ENCODE assay signal across 19 cellular contexts in the genomic region with DNA sequence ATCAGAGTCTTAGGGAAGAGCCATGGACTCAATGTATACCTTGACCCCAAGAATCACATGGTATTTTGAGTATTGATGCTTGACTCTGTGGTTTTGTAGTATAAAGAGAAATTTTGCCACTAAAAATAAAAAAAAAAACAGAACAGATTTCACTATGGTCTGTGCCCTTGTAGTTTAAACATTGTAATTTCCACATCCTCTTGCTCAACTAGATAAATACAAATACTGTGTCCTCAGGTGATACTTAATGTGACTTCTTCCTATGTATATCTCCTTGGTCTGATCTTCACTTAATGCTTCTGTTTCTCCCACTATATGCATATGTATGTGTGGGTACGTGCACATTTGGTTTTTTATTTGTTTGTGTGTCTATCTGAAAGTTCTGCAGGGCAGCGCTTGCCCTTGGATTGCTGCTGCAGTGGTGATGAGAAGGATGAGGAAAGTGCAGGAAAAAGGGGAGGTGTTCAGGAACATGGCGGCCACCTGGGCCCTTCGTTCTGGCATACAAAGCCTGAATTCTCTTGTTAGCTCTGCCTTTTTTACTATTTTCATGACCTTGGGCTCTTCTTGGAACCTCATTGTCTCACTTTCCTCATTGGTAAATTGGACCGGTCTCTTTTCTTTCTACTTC.
DNase-seq lines count a peak whose midpoint lies in the region; ATAC-seq, FAIRE-seq and TF ChIP-seq lines count a peak whose summit lies in the region.
"Had no signal": no experiment of that assay in that cellular context is flagged by ENCODE, and none has a peak within 500 bp of the region (broad histone marks: within the 10 kb centered on the region; RNA-seq: fewer than 3 reads in every experiment).

No MANE protein-coding gene starts in this region.

- no TSS peak for BruUV-seq in HepG2 (replicated peaks; lab: Mats Ljungman, UMichigan)

- no peak for TF ChIP-seq EP300 in HepG2 (IDR thresholded peaks at IDR 0.05; ENCODE audit: low read depth in 2 of 2, low read length in 2 of 2)
- no peak for TF ChIP-seq EP300 in HepG2 (CRISPR knock-in tag; IDR thresholded peaks at IDR 0.05; ENCODE audit: borderline replicate concordance)

- no peak for TF ChIP-seq CTCF in cardiac muscle cell (IDR thresholded peaks at IDR 0.05; ENCODE audit: low read depth, low read length)
- TF ChIP-seq CTCF in liver (IDR thresholded peaks at IDR 0.05; ENCODE audit: low read depth, low read length, missing input control) = no peak
- no peak for TF ChIP-seq CTCF in HepG2 (CRISPR knock-in tag; IDR thresholded peaks at IDR 0.05)
- no peak for TF ChIP-seq CTCF in right lobe of liver (IDR thresholded peaks at IDR 0.05)

- H3K4me2 ChIP-seq in HepG2 (ENCODE audit: low read depth, low read length) = no peak overlapping the region
- H3K4me2 ChIP-seq: A549 had no signal

- no peak overlapping the region for H2AFZ ChIP-seq in HepG2 (ENCODE audit: low read length)
- H2AFZ ChIP-seq: GM23248 had no signal

- TF ChIP-seq POLR2A in HepG2 (IDR thresholded peaks at IDR 0.05; ENCODE audit: insufficient read depth in 1 of 2, low read depth in 2 of 2, low read length in 2 of 2) = no peak
- TF ChIP-seq POLR2A in right lobe of liver (IDR thresholded peaks at IDR 0.05) = no peak

- H3K4me3 ChIP-seq in cardiac muscle cell = no peak overlapping the region
- no peak overlapping the region for H3K4me3 ChIP-seq in liver (ENCODE audit: low read depth in 1 of 3, low read length in 3 of 3)
- no peak overlapping the region for H3K4me3 ChIP-seq in HepG2 (replicated peaks in 1 of 3; ENCODE audit: insufficient read depth in 1 of 3, low read depth in 2 of 3, low read length in 3 of 3)
- no peak overlapping the region for H3K4me3 ChIP-seq in right lobe of liver
- H3K4me3 ChIP-seq: A549, GM12878, GM23248 had no signal

- no peak for FAIRE-seq in HepG2 (lab: Jason Lieb, UNC)
- FAIRE-seq: A549, D721Med, GM12878, GM18507, H54, HTR-8/SVneo had no signal

- no peaks in the 10 kb centered on the region for H3K9me3 ChIP-seq in cardiac muscle cell (ENCODE audit: low read depth)
- no peaks in the 10 kb centered on the region for H3K9me3 ChIP-seq in liver (ENCODE audit: control insufficient read depth in 4 of 4, low read length in 3 of 4)
- H3K9me3 ChIP-seq in HepG2 (ENCODE audit: low read length) = no peaks in the 10 kb centered on the region
- no peaks in the 10 kb centered on the region for H3K9me3 ChIP-seq in right lobe of liver
- H3K9me3 ChIP-seq: A549, BE2C had no signal

- CTCF ChIA-PET in HepG2 (lab: Yijun Ruan, JAX; ENCODE audit: low intra/inter-chr PET ratio, low total read pairs) = interaction anchor here (0.9 kb wide), 1 partner anchor 46 kb away, joined by 3 read pairs; no protein-coding TSS in a partner anchor

- H3K9ac ChIP-seq in liver (ENCODE audit: low read depth in 1 of 2, low read length in 2 of 2) (no peak overlapping the region), HepG2 (ENCODE audit: insufficient read depth, low read depth, low read length) (no peak overlapping the region)
- H3K9ac ChIP-seq: GM23248 had no signal

- H3K27me3 ChIP-seq in cardiac muscle cell = no peaks in the 10 kb centered on the region
- H3K27me3 ChIP-seq in liver (ENCODE audit: control insufficient read depth in 4 of 4, insufficient read depth in 4 of 4, low read length in 3 of 4) = no peaks in the 10 kb centered on the region
- peaks cover 0 to 5% of the 10 kb centered on the region in 2 experiments; a peak in 2 of 5 replicates for H3K27me3 ChIP-seq in HepG2 (ENCODE audit: control insufficient read depth in 1 of 2, insufficient read depth in 2 of 2, low read length in 2 of 2)
- H3K27me3 ChIP-seq in right lobe of liver = no peaks in the 10 kb centered on the region
- H3K27me3 ChIP-seq: BE2C had no signal

- ATAC-seq in Right ventricle myocardium inferior (no peak), HepG2 (no peak), right lobe of liver (peak; percentile 79 to 86 (median 82)), GM18517 (IDR thresholded peaks at IDR 0.05; ENCODE audit: unreplicated experiment) (no peak)
- ATAC-seq: A549; CD8-positive, alpha-beta T cell; GM12878; HCT116 had no signal

- no peak for DNase-seq in cardiac muscle cell (ENCODE audit: low read depth in 1 of 2, low spot score in 1 of 2)
- DNase-seq in Right ventricle myocardium inferior (ENCODE audit: missing footprints) = no peak
- no peak for DNase-seq in HepG2 (ENCODE audit: low spot score)
- no peak for DNase-seq in right lobe of liver
- DNase-seq in stimulated activated CD4-positive, alpha-beta T cell treated with anti-CD3 and anti-CD28 coated beads, Interleukin-4, amount 100 ng/mL, for 24 hours = no peak
- DNase-seq: BE2C; CD8-positive, alpha-beta T cell; COR-L47; DMS153; GM23248 had no signal

- no peaks in the 10 kb centered on the region for H4K20me1 ChIP-seq in HepG2 (ENCODE audit: insufficient read depth, low read length)

- H3K36me3 ChIP-seq in cardiac muscle cell = no peaks in the 10 kb centered on the region
- no peaks in the 10 kb centered on the region for H3K36me3 ChIP-seq in liver (ENCODE audit: control insufficient read depth in 4 of 4, insufficient read depth in 3 of 4, low read depth in 1 of 4, low read length in 3 of 4)
- no peaks in the 10 kb centered on the region for H3K36me3 ChIP-seq in HepG2 (replicated peaks in 1 of 2; ENCODE audit: control insufficient read depth in 1 of 2, insufficient read depth in 2 of 2, low read length in 2 of 2)
- no peaks in the 10 kb centered on the region for H3K36me3 ChIP-seq in right lobe of liver
- H3K36me3 ChIP-seq: BE2C had no signal

- H3K27ac ChIP-seq in cardiac muscle cell = peak overlapping the region; percentile 68
- peak overlapping the region in 1 of 2 donors; percentile 51 for H3K27ac ChIP-seq in liver (ENCODE audit: low read depth in 1 of 2, low read length in 2 of 2)
- no peak overlapping the region for H3K27ac ChIP-seq in HepG2 (ENCODE audit: extremely low read length, insufficient read depth, low read length)
- H3K27ac ChIP-seq in right lobe of liver = no peak overlapping the region
- H3K27ac ChIP-seq: A549, GM23248 had no signal

- 57% methylated on average over 5 of the region's 5 CpGs for WGBS in liver
- 37% methylated on average over 5 of the region's 5 CpGs for WGBS in HepG2 (ENCODE audit: low lambda C conversion rate)
- 43% methylated on average over 5 of the region's 5 CpGs for WGBS in right lobe of liver (ENCODE audit: insufficient coverage, low coverage, low lambda C conversion rate, missing lambda C conversion rate)

- intact Hi-C loops in Right ventricle myocardium inferior (cut with DNase I) (loop anchor here (5.0 kb wide), 1 partner anchor 44 kb away; no protein-coding TSS in a partner anchor), HepG2 (cut with micrococcal nuclease; ENCODE audit: unreplicated experiment) (no loop called here), right lobe of liver (cut with DNase I) (no loop called here)

- H3K4me1 ChIP-seq in cardiac muscle cell (ENCODE audit: low read depth) (peaks cover 44% of the 10 kb centered on the region), liver (ENCODE audit: control insufficient read depth in 4 of 4, insufficient read depth in 4 of 4, low read length in 3 of 4) (peaks cover 2 to 18% (median 10%) of the 10 kb centered on the region in 4 donors), HepG2 (ENCODE audit: insufficient read depth, low read length) (no peaks in the 10 kb centered on the region), right lobe of liver (peaks cover 0 to 16% (median 7%) of the 10 kb centered on the region in 4 donors)
- H3K4me1 ChIP-seq: BE2C had no signal

- TF ChIP-seq RAD21 in liver (IDR thresholded peaks at IDR 0.05) (peak in 1 of 2 donors; percentile 4), HepG2 (CRISPR knock-in tag; IDR thresholded peaks at IDR 0.05) (no peak)

- H3K79me2 ChIP-seq in HepG2 (ENCODE audit: insufficient read depth, low read length) = no peaks in the 10 kb centered on the region

- in situ Hi-C loops in HepG2 (cut with HindIII; ENCODE audit: extremely low pct_ligation_motif_present, low pct_unique_long_range_greater_than_20kb) = no loop called here

- POLR2A ChIA-PET in HepG2 (lab: Yijun Ruan, JAX) = no interaction called here

TF ChIP-seq in liver, 16 proteins besides CTCF, POLR2A, EP300 and RAD21 (continues in another document):
- no peak for TF ChIP-seq MAX (IDR thresholded peaks at IDR 0.05)
- TF ChIP-seq FOXA2 (IDR thresholded peaks at IDR 0.05) = peak; percentile 27
- TF ChIP-seq SP1 (IDR thresholded peaks at IDR 0.05) = peak; percentile 22
- TF ChIP-seq FOXA1 (IDR thresholded peaks at IDR 0.05) = no peak
- no peak for TF ChIP-seq GABPA (IDR thresholded peaks at IDR 0.05 in 1 of 2, conservative IDR thresholded peaks at IDR 0.05 in 1 of 2)
- TF ChIP-seq EGR1 (IDR thresholded peaks at IDR 0.05; ENCODE audit: low read depth in 2 of 2) = peak in 1 of 2 donors; percentile 16
- TF ChIP-seq HNF4G (IDR thresholded peaks at IDR 0.05) = no peak

TF ChIP-seq in HepG2, 621 proteins besides CTCF, POLR2A, EP300 and RAD21 (continues in another document):
- no peak for TF ChIP-seq TOPORS (CRISPR knock-in tag; IDR thresholded peaks at IDR 0.05)
- TF ChIP-seq RCOR2 (CRISPR knock-in tag; IDR thresholded peaks at IDR 0.05) = no peak
- no peak for TF ChIP-seq NR2C2 (CRISPR knock-in tag; IDR thresholded peaks at IDR 0.05; ENCODE audit: borderline replicate concordance)
- TF ChIP-seq ZNF737 (CRISPR knock-in tag; IDR thresholded peaks at IDR 0.05; ENCODE audit: borderline replicate concordance) = no peak
- TF ChIP-seq ZFY (CRISPR knock-in tag; IDR thresholded peaks at IDR 0.05) = no peak
- TF ChIP-seq SMAD3 (CRISPR knock-in tag; IDR thresholded peaks at IDR 0.05) = no peak
- TF ChIP-seq SKI (IDR thresholded peaks at IDR 0.05; ENCODE audit: partially characterized antibody) = no peak
- TF ChIP-seq ZNF317 (CRISPR knock-in tag; IDR thresholded peaks at IDR 0.05) = no peak
- no peak for TF ChIP-seq ZNF674 (CRISPR knock-in tag; IDR thresholded peaks at IDR 0.05; ENCODE audit: low read depth)
- TF ChIP-seq NR2F1 (CRISPR knock-in tag; IDR thresholded peaks at IDR 0.05) = no peak
- TF ChIP-seq ZFP62 (CRISPR knock-in tag; IDR thresholded peaks at IDR 0.05) = no peak
- TF ChIP-seq ZNF550 (CRISPR knock-in tag; IDR thresholded peaks at IDR 0.05; ENCODE audit: borderline replicate concordance) = no peak
- TF ChIP-seq MTF2 (CRISPR knock-in tag; IDR thresholded peaks at IDR 0.05; ENCODE audit: borderline replicate concordance) = no peak
- TF ChIP-seq AKAP8 (CRISPR knock-in tag; IDR thresholded peaks at IDR 0.05) = no peak

Comparison
In these comparisons a context has a peak if more than half of its experiments do, and no peak if none do; other contexts are left out.
1. ATAC-seq: peak in right lobe of liver (4 of 4); none in Right ventricle myocardium inferior (single experiment), HepG2 (single experiment) and GM18517 (single experiment).